Comparison of ENCODE assay signal across 7 cellular contexts in genomic region chr2:75488157-75488556, GRCh38.
"Had no signal": no experiment of that assay in that cellular context is flagged by ENCODE, and none has a peak within 500 bp of the region (broad histone marks: within the 10 kb centered on the region; RNA-seq: fewer than 3 reads in every experiment).

No MANE protein-coding gene starts in this region.

- ATAC-seq: K562 had no signal

- H3K4me2 ChIP-seq: KMS-11 had no signal

- DNase-seq: IMR-90, KBM-7, KG1 had no signal

- H3K27ac ChIP-seq: HL-60, KMS-11 had no signal

- H3K9ac ChIP-seq: KMS-11 had no signal

- FAIRE-seq: HTR-8/SVneo, K562 had no signal

- H3K4me3 ChIP-seq: K562 had no signal
